25 cellular contexts compared by ENCODE assay signal in genomic region chr6:110287462-110288341, GRCh38.
DNase-seq lines count a peak whose midpoint lies in the region; ATAC-seq and TF ChIP-seq lines count a peak whose summit lies in the region.
"Had no signal": no experiment of that assay in that cellular context is flagged by ENCODE, and none has a peak within 500 bp of the region (broad histone marks: within the 10 kb centered on the region; RNA-seq: fewer than 3 reads in every experiment).

No MANE protein-coding gene starts in this region.

- CTCF ChIA-PET in CD4-positive, alpha-beta T cell (lab: Charles Lee) = no interaction called here

- intact Hi-C loops in dorsolateral prefrontal cortex (cut with DNase I) (loop anchor here in 1 of 2 donors (10.0 kb wide), 1 partner anchor 57 kb away; no protein-coding TSS in a partner anchor), mucosa of descending colon (cut with DNase I, micrococcal nuclease) (no loop called here), transverse colon (cut with DNase I; ENCODE audit: low total_unique reads) (no loop called here)
- intact Hi-C loops in CD4-positive, alpha-beta T cell (cut with DNase I, micrococcal nuclease) = no loop called here

- DNase-seq in NCI-H146 treated with DMSO at 0.1 percent for 48 hours (lab: John Stamatoyannopoulos, UW; ENCODE audit: unreplicated experiment) = peak; percentile 59
- DNase-seq in dorsolateral prefrontal cortex = no peak
- DNase-seq in mucosa of descending colon = peak; percentile 41 to 63 (median 43)
- peak; percentile 41 for DNase-seq in transverse colon
- no peak for DNase-seq in suprapubic skin (ENCODE audit: low spot score in 2 of 2)
- DNase-seq in CD4-positive, alpha-beta T cell = no peak
- DNase-seq: activated gamma-delta T cell treated with Interleukin-2 at 50 U/mL for 16 hours; activated naive CD8-positive, alpha-beta T cell treated with anti-CD3 and anti-CD28 coated beads, Interleukin-2, amount 10 ng/mL, durations not matched to agents 7 days and 5 days; activated T-cell treated with anti-CD3 and anti-CD28 coated beads, Interleukin-2, amount 50 U/mL, for 4 hours; COR-L47; endodermal cell; IMR-90; MV-4-11; naive thymus-derived CD8-positive, alpha-beta T cell; NCI-H1436; NCI-H82; occipital lobe; stimulated activated naive CD4-positive, alpha-beta T cell treated with Interleukin-2 at 50 U/mL for 16 hours; T-helper 17 cell; testis had no signal

- H3K27ac Mint-ChIP-seq in CD4-positive, alpha-beta T cell = no peak overlapping the region
- H3K27ac Mint-ChIP-seq: activated naive CD8-positive, alpha-beta T cell treated with anti-CD3 and anti-CD28 coated beads, Interleukin-2, amount 10 ng/mL, durations not matched to agents 7 days and 5 days; naive thymus-derived CD8-positive, alpha-beta T cell; T-helper 17 cell had no signal

- peaks cover 4% of the 10 kb centered on the region for H3K27me3 Mint-ChIP-seq in CD4-positive, alpha-beta T cell
- H3K27me3 Mint-ChIP-seq: activated naive CD8-positive, alpha-beta T cell treated with anti-CD3 and anti-CD28 coated beads, Interleukin-2, amount 10 ng/mL, durations not matched to agents 7 days and 5 days had no signal

- in situ Hi-C loops in transverse colon (cut with MboI; ENCODE audit: low pct_ligation_motif_present in 1 of 4, low pct_unique_long_range_greater_than_20kb in 1 of 4, low sequenced_read_pairs in 3 of 4) = no loop called here

- H3K9me3 Mint-ChIP-seq in CD4-positive, alpha-beta T cell = peaks cover 10% of the 10 kb centered on the region

- peak; percentile 90 for ATAC-seq in mucosa of descending colon
- ATAC-seq in GM19328 (IDR thresholded peaks at IDR 0.05; ENCODE audit: unreplicated experiment) = no peak
- ATAC-seq in CD4-positive, alpha-beta T cell (ENCODE audit: poor library complexity) = no peak
- ATAC-seq: activated T-cell treated with anti-CD3 and anti-CD28 coated beads, Interleukin-2, amount 50 U/mL, for 4 hours; naive thymus-derived CD8-positive, alpha-beta T cell; T-helper 17 cell had no signal

- H3K27me3 ChIP-seq in dorsolateral prefrontal cortex (no peaks in the 10 kb centered on the region), transverse colon (no peaks in the 10 kb centered on the region), suprapubic skin (no peaks in the 10 kb centered on the region)
- no peaks in the 10 kb centered on the region for H3K27me3 ChIP-seq in CD4-positive, alpha-beta T cell (ENCODE audit: control insufficient read depth, insufficient read depth, low read length)
- H3K27me3 ChIP-seq: BLaER1 treated with 17β-estradiol and CSF1 and Interleukin-3, amounts not matched to agents 10 nM and 100 nM; cardiac muscle cell; testis; vagina had no signal

- H3K9me3 ChIP-seq in mucosa of descending colon = no peaks in the 10 kb centered on the region
- H3K9me3 ChIP-seq in transverse colon = no peaks in the 10 kb centered on the region
- H3K9me3 ChIP-seq in suprapubic skin = no peaks in the 10 kb centered on the region
- no peaks in the 10 kb centered on the region for H3K9me3 ChIP-seq in CD4-positive, alpha-beta T cell (ENCODE audit: control insufficient read depth, low read length)
- H3K9me3 ChIP-seq: testis, vagina had no signal

- no peaks in the 10 kb centered on the region for H3K4me1 Mint-ChIP-seq in CD4-positive, alpha-beta T cell (ENCODE audit: low read depth)
- H3K4me1 Mint-ChIP-seq: activated naive CD8-positive, alpha-beta T cell treated with anti-CD3 and anti-CD28 coated beads, Interleukin-2, amount 10 ng/mL, durations not matched to agents 7 days and 5 days had no signal

- H3K4me1 ChIP-seq in mucosa of descending colon (ENCODE audit: low read depth) (peaks cover 13% of the 10 kb centered on the region), transverse colon (peaks cover 3 to 30% (median 11%) of the 10 kb centered on the region in 4 donors), suprapubic skin (peaks cover 4% of the 10 kb centered on the region)
- H3K4me1 ChIP-seq: BLaER1 treated with 17β-estradiol and CSF1 and Interleukin-3, amounts not matched to agents 10 nM and 100 nM had no signal

- no peaks in the 10 kb centered on the region for H3K36me3 Mint-ChIP-seq in CD4-positive, alpha-beta T cell (ENCODE audit: low read depth)
- H3K36me3 Mint-ChIP-seq: activated naive CD8-positive, alpha-beta T cell treated with anti-CD3 and anti-CD28 coated beads, Interleukin-2, amount 10 ng/mL, durations not matched to agents 7 days and 5 days had no signal

- H3K4me3 Mint-ChIP-seq in CD4-positive, alpha-beta T cell = no peak overlapping the region
- H3K4me3 Mint-ChIP-seq: activated naive CD8-positive, alpha-beta T cell treated with anti-CD3 and anti-CD28 coated beads, Interleukin-2, amount 10 ng/mL, durations not matched to agents 7 days and 5 days; activated T-cell treated with anti-CD3 and anti-CD28 coated beads, Interleukin-2, amount 50 U/mL, for 4 hours; endodermal cell; naive thymus-derived CD8-positive, alpha-beta T cell; T-helper 17 cell had no signal

- H3K4me3 ChIP-seq in dorsolateral prefrontal cortex (no peak overlapping the region), mucosa of descending colon (no peak overlapping the region), transverse colon (no peak overlapping the region), suprapubic skin (no peak overlapping the region)
- H3K4me3 ChIP-seq: BLaER1 treated with 17β-estradiol and CSF1 and Interleukin-3, amounts not matched to agents 10 nM and 100 nM; cardiac muscle cell; skin epidermis; testis; vagina had no signal

- TF ChIP-seq EP300 in transverse colon (IDR thresholded peaks at IDR 0.05; ENCODE audit: low read depth) (no peak), suprapubic skin (IDR thresholded peaks at IDR 0.05) (no peak)

- TF ChIP-seq CTCF in dorsolateral prefrontal cortex (IDR thresholded peaks at IDR 0.05 in 54 of 56, conservative IDR thresholded peaks at IDR 0.05 in 2 of 56; ENCODE audit: low read depth in 1 of 56, partially characterized antibody in 56 of 56) (no peak), mucosa of descending colon (IDR thresholded peaks at IDR 0.05) (no peak), transverse colon (IDR thresholded peaks at IDR 0.05) (no peak), suprapubic skin (IDR thresholded peaks at IDR 0.05) (no peak)
- no peak for TF ChIP-seq CTCF in CD4-positive, alpha-beta T cell (IDR thresholded peaks at IDR 0.05)

- H3K27ac ChIP-seq in dorsolateral prefrontal cortex (peak overlapping the region in 47 of 59 donors; percentile 2 to 93 (median 83)), transverse colon (peak overlapping the region in 3 of 4 donors; percentile 14 to 61 (median 31)), suprapubic skin (no peak overlapping the region)
- H3K27ac ChIP-seq in CD4-positive, alpha-beta T cell (ENCODE audit: low read depth, low read length) = no peak overlapping the region
- H3K27ac ChIP-seq: BLaER1 treated with 17β-estradiol and CSF1 and Interleukin-3, amounts not matched to agents 10 nM and 100 nM; cardiac muscle cell; skin epidermis; testis; vagina had no signal

- H3K36me3 ChIP-seq in mucosa of descending colon (ENCODE audit: low read depth) (no peaks in the 10 kb centered on the region), transverse colon (no peaks in the 10 kb centered on the region), suprapubic skin (no peaks in the 10 kb centered on the region)
- H3K36me3 ChIP-seq: BLaER1 treated with 17β-estradiol and CSF1 and Interleukin-3, amounts not matched to agents 10 nM and 100 nM; cardiac muscle cell; vagina had no signal

- POLR2A ChIA-PET in CD4-positive, alpha-beta T cell (lab: Charles Lee) = no interaction called here

- TF ChIP-seq POLR2A in transverse colon (IDR thresholded peaks at IDR 0.05) = no peak
- TF ChIP-seq POLR2A in suprapubic skin (IDR thresholded peaks at IDR 0.05) = no peak

- 71 to 92% methylated on average over 2 to 8 of the region's 8 CpGs for whole genome bisulfite sequencing in transverse colon (ENCODE audit: low coverage in 1 of 2), 2 donors
- 83% methylated on average over 8 of the region's 8 CpGs for WGBS in suprapubic skin

Comparison
In these comparisons a context has a peak if more than half of its experiments do, and no peak if none do; other contexts are left out.
1. DNase-seq: peak in NCI-H146 treated with DMSO at 0.1 percent for 48 hours (single experiment), mucosa of descending colon (3 of 3) and transverse colon (single experiment); none in dorsolateral prefrontal cortex (0 of 10), suprapubic skin (0 of 2) and CD4-positive, alpha-beta T cell (0 of 10).
2. H3K27ac ChIP-seq: peak in dorsolateral prefrontal cortex (47 of 59) and transverse colon (3 of 4); none in suprapubic skin (single experiment) and CD4-positive, alpha-beta T cell (single experiment).